In genomic region chr9:92612292-92612691, GRCh38 we compare ENCODE assay signal across 18 cellular contexts. TPM values are rescaled to one million over a fixed set of nuclear protein-coding genes. Genes with fewer than 3 reads are reported as not detected.
DNase-seq lines count a peak whose midpoint lies in the region; ATAC-seq and TF ChIP-seq lines count a peak whose summit lies in the region.
"Had no signal": no experiment of that assay in that cellular context is flagged by ENCODE, and none has a peak within 500 bp of the region (broad histone marks: within the 10 kb centered on the region; RNA-seq: fewer than 3 reads in every experiment).

No MANE protein-coding gene starts in this region.

- H3K9me3 ChIP-seq in esophagus muscularis mucosa (no peaks in the 10 kb centered on the region), sigmoid colon (no peaks in the 10 kb centered on the region), MM.1S (replicated peaks; ENCODE audit: insufficient read depth, low read length) (no peaks in the 10 kb centered on the region)
- H3K9me3 ChIP-seq: A549 had no signal

- no peaks in the 10 kb centered on the region for H3K79me2 ChIP-seq in MM.1S (ENCODE audit: low read length)

- no peak for TF ChIP-seq EP300 in esophagus muscularis mucosa (IDR thresholded peaks at IDR 0.05)
- no peak for TF ChIP-seq EP300 in sigmoid colon (IDR thresholded peaks at IDR 0.05)

- DNase-seq in stimulated activated naive CD8-positive, alpha-beta T cell treated with anti-CD3 and anti-CD28 coated beads, Interleukin-15, amount 100 ng/mL, for 72 hours = no peak
- no peak for DNase-seq in stimulated activated naive CD8-positive, alpha-beta T cell treated with anti-CD3 and anti-CD28 coated beads, Interleukin-15, Interleukin-2, amounts not matched to agents 100 U/mL and 50 U/mL, for 24 hours
- DNase-seq in esophagus muscularis mucosa (ENCODE audit: extremely low spot score) = peak; percentile 84
- DNase-seq in sigmoid colon = no peak
- no peak for DNase-seq in NCI-H2081 treated with DMSO at 0.1 percent for 48 hours (lab: John Stamatoyannopoulos, UW)
- DNase-seq in MM.1S = no peak
- no peak for DNase-seq in stimulated activated CD4-positive, alpha-beta T cell treated with anti-CD3 and anti-CD28 coated beads, Interleukin-2, amount 100 ng/mL, for 48 hours
- DNase-seq: COR-L47, DMS153, EL, H9, KG1, NCI-H1092 treated with DMSO at 0.1 percent for 48 hours, NCI-H1694 treated with DMSO at 0.1 percent for 48 hours, NCI-H748 treated with DMSO at 0.1 percent for 48 hours, PC-9 had no signal

- H3K4me3 ChIP-seq in esophagus muscularis mucosa = no peak overlapping the region
- no peak overlapping the region for H3K4me3 ChIP-seq in sigmoid colon
- H3K4me3 ChIP-seq in MM.1S (ENCODE audit: low read length) = no peak overlapping the region
- H3K4me3 ChIP-seq: A549, PC-9 had no signal

- H3K9me3 Mint-ChIP-seq in stimulated activated naive CD8-positive, alpha-beta T cell treated with anti-CD3 and anti-CD28 coated beads, Interleukin-15, amount 100 ng/mL, for 72 hours = no peaks in the 10 kb centered on the region
- H3K9me3 Mint-ChIP-seq: CD14-positive monocyte, H9 had no signal

- TF ChIP-seq POLR2A in esophagus muscularis mucosa (IDR thresholded peaks at IDR 0.05; ENCODE audit: low read depth) = no peak
- TF ChIP-seq POLR2A in sigmoid colon (IDR thresholded peaks at IDR 0.05) = no peak

- 94% methylated on average over 5 of the region's 5 CpGs for WGBS in esophagus muscularis mucosa
- WGBS in sigmoid colon, 2 donors = 95 to 97% methylated on average over 5 of the region's 5 CpGs

- no peak for TF ChIP-seq CTCF in esophagus muscularis mucosa (IDR thresholded peaks at IDR 0.05)
- TF ChIP-seq CTCF in sigmoid colon (IDR thresholded peaks at IDR 0.05) = no peak
- no peak for TF ChIP-seq CTCF in MM.1S (IDR thresholded peaks at IDR 0.05; ENCODE audit: low read length)

- no peaks in the 10 kb centered on the region for H3K27me3 Mint-ChIP-seq in stimulated activated naive CD8-positive, alpha-beta T cell treated with anti-CD3 and anti-CD28 coated beads, Interleukin-15, amount 100 ng/mL, for 72 hours

- H3K4me1 ChIP-seq in esophagus muscularis mucosa (peaks cover 32 to 100% (median 97%) of the 10 kb centered on the region in 4 donors), sigmoid colon (peaks cover 0 to 61% (median 47%) of the 10 kb centered on the region in 4 donors), MM.1S (ENCODE audit: low read length) (peaks cover 11% of the 10 kb centered on the region)
- H3K4me1 ChIP-seq: A549 had no signal

- H3K4me1 Mint-ChIP-seq in stimulated activated naive CD8-positive, alpha-beta T cell treated with anti-CD3 and anti-CD28 coated beads, Interleukin-15, amount 100 ng/mL, for 72 hours = no peaks in the 10 kb centered on the region
- H3K4me1 Mint-ChIP-seq: CD14-positive monocyte had no signal

- H3K4me2 ChIP-seq in MM.1S (ENCODE audit: low read depth, low read length) = no peak overlapping the region
- H3K4me2 ChIP-seq: A549, PC-9 had no signal

- H3K9ac ChIP-seq in MM.1S (ENCODE audit: low read length) = no peak overlapping the region

- H4K20me1 ChIP-seq in MM.1S (ENCODE audit: insufficient read depth, low read length) = no peaks in the 10 kb centered on the region

- H3F3A ChIP-seq in MM.1S (ENCODE audit: insufficient read depth, low read length) = peaks cover 5% of the 10 kb centered on the region; the same call in 1 of the 2 replicates

- H2AFZ ChIP-seq in MM.1S (ENCODE audit: low read length) = no peak overlapping the region
- H2AFZ ChIP-seq: PC-9 had no signal

- no peak for ATAC-seq in stimulated activated naive CD8-positive, alpha-beta T cell treated with anti-CD3 and anti-CD28 coated beads, Interleukin-15, amount 100 ng/mL, for 72 hours
- ATAC-seq in stimulated activated naive CD8-positive, alpha-beta T cell treated with anti-CD3 and anti-CD28 coated beads, Interleukin-15, Interleukin-2, amounts not matched to agents 100 U/mL and 50 U/mL, for 24 hours = no peak
- ATAC-seq: A549 had no signal

- peak overlapping the region; percentile 74 to 82 for H3K27ac Mint-ChIP-seq in stimulated activated naive CD8-positive, alpha-beta T cell treated with anti-CD3 and anti-CD28 coated beads, Interleukin-15, amount 100 ng/mL, for 72 hours

- no peaks in the 10 kb centered on the region for H3K27me3 ChIP-seq in esophagus muscularis mucosa
- no peaks in the 10 kb centered on the region for H3K27me3 ChIP-seq in sigmoid colon
- H3K27me3 ChIP-seq in MM.1S (replicated peaks; ENCODE audit: insufficient read depth, low read length) = no peaks in the 10 kb centered on the region

- H3K9me2 ChIP-seq in MM.1S (replicated peaks; ENCODE audit: insufficient read depth, low read length) = no peaks in the 10 kb centered on the region

- intact Hi-C loops in esophagus muscularis mucosa (cut with DNase I) (no loop called here), sigmoid colon (cut with DNase I) (no loop called here)

- H3K36me3 ChIP-seq in esophagus muscularis mucosa (peaks cover 0 to 58% (median 17%) of the 10 kb centered on the region in 4 donors), sigmoid colon (peaks cover 0 to 15% (median 2%) of the 10 kb centered on the region in 4 donors), MM.1S (replicated peaks; ENCODE audit: insufficient read depth, low read length) (peaks cover 12% of the 10 kb centered on the region; the same call in 1 of the 2 replicates)

- H3K4me3 Mint-ChIP-seq in stimulated activated naive CD8-positive, alpha-beta T cell treated with anti-CD3 and anti-CD28 coated beads, Interleukin-15, amount 100 ng/mL, for 72 hours = no peak overlapping the region
- H3K4me3 Mint-ChIP-seq: CD14-positive monocyte, H9 had no signal

- H3K27ac ChIP-seq in esophagus muscularis mucosa (replicated peaks in 1 of 4) (peak overlapping the region; percentile 82 to 90 (median 88)), sigmoid colon (peak overlapping the region in 3 of 4 donors; percentile 55 to 90 (median 72)), MM.1S (ENCODE audit: low read length) (no peak overlapping the region)
- H3K27ac ChIP-seq: A549, PC-9 had no signal

RNA-seq across cellular contexts. Expression of gene IPPK, which starts 57.6 kb away (rescaled TPM):
- total RNA-seq in esophagus muscularis mucosa (1 to 10 TPM; 5.0 to 8.4 (median 6.1) TPM), sigmoid colon (10 to 100 TPM in 1 of 4 donors, 1 to 10 TPM in 3; 5.7 to 12.5 (median 6.9) TPM)
- 1 to 10 TPM; 3.6 to 7.8 (median 4.4) TPM for polyA plus RNA-seq in sigmoid colon
